ENCODE assay signal across 10 cellular contexts in the genomic region with DNA sequence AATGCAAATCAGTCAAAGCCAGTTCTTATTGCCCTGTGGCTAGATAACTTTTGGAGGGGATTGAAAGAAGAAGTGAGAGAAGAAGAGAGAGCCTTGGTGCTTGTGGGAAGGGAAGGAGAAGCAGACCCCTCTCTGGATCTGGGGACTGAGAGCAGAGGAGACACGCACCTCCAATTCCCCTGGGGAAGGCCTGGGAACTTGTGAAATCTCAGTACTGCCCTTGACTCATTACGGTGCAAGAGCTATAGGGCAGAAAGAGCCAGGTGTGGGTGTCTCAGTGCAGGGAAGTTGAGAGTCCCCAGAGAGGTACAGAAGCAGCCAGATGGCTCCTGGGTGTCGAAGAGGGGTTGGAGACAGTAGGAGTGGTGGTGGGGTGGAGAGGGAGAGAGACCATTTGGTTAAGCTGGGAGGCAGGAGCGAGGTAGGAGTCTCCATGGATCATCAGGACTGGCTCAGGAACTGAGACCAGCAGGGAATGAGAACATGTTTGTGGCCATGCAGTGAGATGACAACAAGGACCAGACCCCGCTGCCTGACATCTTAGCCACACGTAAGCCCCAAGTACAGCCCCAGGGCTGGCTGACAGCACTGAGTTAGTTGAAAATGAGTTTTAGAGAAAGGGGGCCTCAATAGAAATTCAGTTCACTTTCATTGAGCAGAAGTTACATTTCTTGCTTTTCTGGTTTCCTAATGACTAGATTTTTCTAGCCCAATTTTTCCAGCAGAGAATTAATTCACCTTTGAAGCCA.
DNase-seq lines count a peak whose midpoint lies in the region; ATAC-seq and TF ChIP-seq lines count a peak whose summit lies in the region.
"Had no signal": no experiment of that assay in that cellular context is flagged by ENCODE, and none has a peak within 500 bp of the region (broad histone marks: within the 10 kb centered on the region; RNA-seq: fewer than 3 reads in every experiment).

No MANE protein-coding gene starts in this region.

- peak; percentile 89 for ATAC-seq in GM18909 (IDR thresholded peaks at IDR 0.05; ENCODE audit: poor library complexity, unreplicated experiment)
- ATAC-seq in GM21576 (IDR thresholded peaks at IDR 0.05; ENCODE audit: unreplicated experiment): peak; percentile 87
- peak; percentile 90 for ATAC-seq in HG03342 (IDR thresholded peaks at IDR 0.05; ENCODE audit: unreplicated experiment)
- no peak for ATAC-seq in activated CD8-positive, alpha-beta T cell treated with anti-CD3 and anti-CD28 coated beads for 36 hours
- ATAC-seq: naive thymus-derived CD8-positive, alpha-beta T cell had no signal

- H3K27ac Mint-ChIP-seq in activated CD8-positive, alpha-beta T cell treated with anti-CD3 and anti-CD28 coated beads for 36 hours: no peak overlapping the region

- no peaks in the 10 kb centered on the region for H3K4me1 Mint-ChIP-seq in activated CD8-positive, alpha-beta T cell treated with anti-CD3 and anti-CD28 coated beads for 36 hours (ENCODE audit: low read depth)

- POLR2A ChIA-PET in activated CD8-positive, alpha-beta T cell treated with anti-CD3 and anti-CD28 coated beads for 36 hours (lab: Charles Lee): no interaction called here

- no peak for TF ChIP-seq CTCF in activated CD8-positive, alpha-beta T cell treated with anti-CD3 and anti-CD28 coated beads for 36 hours (IDR thresholded peaks at IDR 0.05)

- intact Hi-C loops in activated CD8-positive, alpha-beta T cell treated with anti-CD3 and anti-CD28 coated beads for 36 hours (cut with micrococcal nuclease): no loop called here

- no peaks in the 10 kb centered on the region for H3K27me3 Mint-ChIP-seq in activated CD8-positive, alpha-beta T cell treated with anti-CD3 and anti-CD28 coated beads for 36 hours

- CTCF ChIA-PET in activated CD8-positive, alpha-beta T cell treated with anti-CD3 and anti-CD28 coated beads for 36 hours (lab: Charles Lee): no interaction called here

- no peak overlapping the region for H3K4me3 Mint-ChIP-seq in activated CD8-positive, alpha-beta T cell treated with anti-CD3 and anti-CD28 coated beads for 36 hours
- H3K4me3 Mint-ChIP-seq: naive thymus-derived CD8-positive, alpha-beta T cell had no signal

- H3K36me3 Mint-ChIP-seq in activated CD8-positive, alpha-beta T cell treated with anti-CD3 and anti-CD28 coated beads for 36 hours (ENCODE audit: low read depth): peaks cover 5% of the 10 kb centered on the region

- peaks cover 3% of the 10 kb centered on the region for H3K9me3 Mint-ChIP-seq in activated CD8-positive, alpha-beta T cell treated with anti-CD3 and anti-CD28 coated beads for 36 hours

- DNase-seq in left kidney (ENCODE audit: low read depth, low spot score) (peak; percentile 43), NCI-H1105 treated with DMSO at 0.1 percent for 48 hours (lab: John Stamatoyannopoulos, UW) (no peak)
- no peak for DNase-seq in stimulated activated CD4-positive, alpha-beta T cell treated with anti-CD3 and anti-CD28 coated beads, Interleukin-15, amount 100 ng/mL, for 24 hours
- DNase-seq in activated CD8-positive, alpha-beta T cell treated with anti-CD3 and anti-CD28 coated beads for 36 hours: no peak
- DNase-seq: activated T-cell treated with anti-CD3 and anti-CD28 coated beads, Interleukin-2, amount 50 U/mL, for 1 hour; naive thymus-derived CD8-positive, alpha-beta T cell; stimulated activated CD4-positive, alpha-beta T cell treated with anti-CD3 and anti-CD28 coated beads, Interleukin-4, amount 100 ng/mL, for 24 hours had no signal
